In genomic region chr3:157363393-157363792, GRCh38 we compare ENCODE assay signal across 27 cellular contexts.
"Had no signal": no experiment of that assay in that cellular context is flagged by ENCODE, and none has a peak within 500 bp of the region (broad histone marks: within the 10 kb centered on the region; RNA-seq: fewer than 3 reads in every experiment).

No MANE protein-coding gene starts in this region.

- H3K27ac ChIP-seq: dorsolateral prefrontal cortex, foreskin keratinocyte, hepatocyte, left ventricle myocardium inferior, lower lobe of right lung, neutrophil, ovary, spleen, stomach, thoracic aorta, transverse colon had no signal

- H3K27me3 ChIP-seq: foreskin keratinocyte, hepatocyte, neutrophil, ovary, spleen, stomach, transverse colon had no signal

- H3K79me2 ChIP-seq: hepatocyte had no signal

- ATAC-seq: esophagus mucosa; foreskin keratinocyte; lower lobe of right lung; naive thymus-derived CD4-positive, alpha-beta T cell; right cardiac atrium; stimulated activated memory B cell treated with anti-CD40 and anti-IgM and Interleukin-4, amounts not matched to agents 10 μg/mL and 1 μg/mL and 100 μg/mL, for 72 hours had no signal

- DNase-seq: caudate nucleus; cortex of kidney; dorsolateral prefrontal cortex; effector CD8-positive, alpha-beta T cell; foreskin keratinocyte; head of caudate nucleus; kidney; left cardiac atrium; left ventricle myocardium inferior; lower lobe of right lung; naive thymus-derived CD4-positive, alpha-beta T cell; ovary; right cardiac atrium; spleen; stimulated activated CD4-positive, alpha-beta T cell treated with anti-CD3 and anti-CD28 coated beads, Interleukin-15, amount 100 ng/mL, for 24 hours; stimulated activated CD4-positive, alpha-beta T cell treated with anti-CD3 and anti-CD28 coated beads, Interleukin-1b, Interleukin-23, amount 100 ng/mL, for 48 hours; stimulated activated CD4-positive, alpha-beta T cell treated with anti-CD3 and anti-CD28 coated beads, Interleukin-4, amount 100 ng/mL, for 24 hours; stomach; substantia nigra; transverse colon had no signal

- H3K4me1 ChIP-seq: left ventricle myocardium inferior, lower lobe of right lung, spleen, stomach, transverse colon had no signal

- H3K27me3 Mint-ChIP-seq: progenitor cell of endocrine pancreas had no signal

- H3K4me3 ChIP-seq: dorsolateral prefrontal cortex, hepatocyte, left ventricle myocardium inferior, lower lobe of right lung, ovary, spleen, stomach, thoracic aorta, transverse colon had no signal

- H3K36me3 ChIP-seq: left ventricle myocardium inferior, lower lobe of right lung, neutrophil, ovary, spleen, stomach, thoracic aorta, transverse colon had no signal

- H3K27ac Mint-ChIP-seq: memory B cell; naive thymus-derived CD4-positive, alpha-beta T cell; progenitor cell of endocrine pancreas; stimulated activated memory B cell treated with anti-CD40 and anti-IgM and Interleukin-4, amounts not matched to agents 10 μg/mL and 1 μg/mL and 100 μg/mL, for 72 hours had no signal

- H3K4me3 Mint-ChIP-seq: memory B cell; naive thymus-derived CD4-positive, alpha-beta T cell; stimulated activated memory B cell treated with anti-CD40 and anti-IgM and Interleukin-4, amounts not matched to agents 10 μg/mL and 1 μg/mL and 100 μg/mL, for 72 hours had no signal

- H3K4me2 ChIP-seq: hepatocyte had no signal

- H2AFZ ChIP-seq: hepatocyte had no signal

- H3K36me3 Mint-ChIP-seq: memory B cell; naive thymus-derived CD4-positive, alpha-beta T cell; stimulated activated memory B cell treated with anti-CD40 and anti-IgM and Interleukin-4, amounts not matched to agents 10 μg/mL and 1 μg/mL and 100 μg/mL, for 72 hours had no signal

- H3K9me3 Mint-ChIP-seq: memory B cell; stimulated activated memory B cell treated with anti-CD40 and anti-IgM and Interleukin-4, amounts not matched to agents 10 μg/mL and 1 μg/mL and 100 μg/mL, for 72 hours had no signal

- H3K4me1 Mint-ChIP-seq: memory B cell; naive thymus-derived CD4-positive, alpha-beta T cell; stimulated activated memory B cell treated with anti-CD40 and anti-IgM and Interleukin-4, amounts not matched to agents 10 μg/mL and 1 μg/mL and 100 μg/mL, for 72 hours had no signal

- H3K9me3 ChIP-seq: left ventricle myocardium inferior, lower lobe of right lung, neutrophil, ovary, spleen, stomach, thoracic aorta, transverse colon had no signal
